In the genomic region with DNA sequence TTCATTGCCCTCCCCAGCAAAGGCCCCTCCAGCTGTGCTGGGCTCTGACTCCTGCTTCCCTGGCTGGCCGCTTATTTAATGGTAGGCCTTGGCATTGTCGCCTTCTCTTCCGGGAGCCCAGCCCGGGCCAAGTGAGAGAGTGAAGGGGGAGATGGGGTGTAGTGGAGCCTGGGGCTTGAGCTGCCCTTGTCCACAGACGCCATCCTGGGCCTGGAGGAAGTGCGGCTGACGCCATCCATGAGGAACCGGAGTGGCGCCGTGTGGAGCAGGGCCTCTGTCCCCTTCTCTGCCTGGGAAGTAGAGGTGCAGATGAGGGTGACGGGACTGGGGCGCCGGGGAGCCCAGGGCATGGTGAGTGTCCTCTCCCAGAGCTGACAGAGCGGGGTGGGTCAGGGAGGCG, we compare ENCODE assay signal across 21 cellular contexts. TPM values are rescaled to one million over a fixed set of nuclear protein-coding genes. Genes with fewer than 3 reads are reported as not detected.
"Had no signal": no experiment of that assay in that cellular context is flagged by ENCODE, and none has a peak within 500 bp of the region (broad histone marks: within the 10 kb centered on the region; RNA-seq: fewer than 3 reads in every experiment).

No MANE protein-coding gene starts in this region.

- DNase-seq: activated CD4-positive, alpha-beta memory T cell treated with anti-CD3 and anti-CD28 coated beads, Interleukin-2, amount 10 ng/mL, durations not matched to agents 7 days and 5 days; activated CD4-positive, alpha-beta T cell treated with anti-CD3 and anti-CD28 coated beads for 48 hours; activated CD4-positive, CD25-positive, alpha-beta regulatory T cell; activated CD8-positive, alpha-beta memory T cell treated with anti-CD3 and anti-CD28 coated beads, Interleukin-2, amount 10 ng/mL, durations not matched to agents 7 days and 5 days; activated naive CD4-positive, alpha-beta T cell treated with Interleukin-2 at 50 U/mL for 16 hours; activated naive CD8-positive, alpha-beta T cell treated with anti-CD3 and anti-CD28 coated beads, Interleukin-2, amount 10 ng/mL, durations not matched to agents 7 days and 5 days; foreskin melanocyte; mammary epithelial cell; nephron progenitor cell; occipital lobe; stimulated activated CD4-positive, alpha-beta T cell treated with anti-CD3 and anti-CD28 coated beads, Interleukin-15, amount 100 ng/mL, for 24 hours; stimulated activated CD4-positive, alpha-beta T cell treated with anti-CD3 and anti-CD28 coated beads, Interleukin-2, amount 100 ng/mL, for 48 hours; T-cell; upper lobe of right lung had no signal

- H3K9me3 ChIP-seq: thoracic aorta, upper lobe of right lung had no signal

- H3K27ac ChIP-seq: coronary artery, thoracic aorta, upper lobe of right lung had no signal

- H3K27me3 ChIP-seq: upper lobe of right lung had no signal

- ATAC-seq: activated CD8-positive, alpha-beta memory T cell treated with anti-CD3 and anti-CD28 coated beads, Interleukin-2, amount 10 ng/mL, durations not matched to agents 7 days and 5 days; T-cell had no signal

- H3K36me3 ChIP-seq: thoracic aorta, upper lobe of right lung had no signal

- H3K4me1 ChIP-seq: upper lobe of right lung had no signal

- H3K4me3 ChIP-seq: coronary artery, skin epidermis, thoracic aorta, upper lobe of right lung had no signal

RNA-seq across cellular contexts. Expression of a gene that starts 3.3 kb away (rescaled TPM):
- total RNA-seq: activated CD8-positive, alpha-beta memory T cell treated with anti-CD3 and anti-CD28 coated beads, Interleukin-2, amount 10 ng/mL, durations not matched to agents 7 days and 5 days; epithelial cell of proximal tubule; left lobe of liver; myocyte; occipital lobe; thoracic aorta; upper lobe of right lung had no signal
- polyA plus RNA-seq: keratinocyte, mammary epithelial cell had no signal

RNA-seq across cellular contexts. Expression of a gene that starts 10.5 kb away (rescaled TPM):
- total RNA-seq: epithelial cell of proximal tubule, left lobe of liver, mammary epithelial cell, myocyte, thoracic aorta, upper lobe of right lung had no signal
- polyA plus RNA-seq: keratinocyte, mammary epithelial cell had no signal
